12 cellular contexts compared by ENCODE assay signal in genomic region chr16:83925957-83926725, GRCh38. TPM values are rescaled to one million over a fixed set of nuclear protein-coding genes. Genes with fewer than 3 reads are reported as not detected.
A peak's percentile ranks its signal among the peaks of the same experiment; 100 is the strongest.
DNase-seq lines count a peak whose midpoint lies in the region; ATAC-seq and TF ChIP-seq lines count a peak whose summit lies in the region.
"Had no signal": no experiment of that assay in that cellular context is flagged by ENCODE, and none has a peak within 500 bp of the region (broad histone marks: within the 10 kb centered on the region; RNA-seq: fewer than 3 reads in every experiment).

No MANE protein-coding gene starts in this region.

- no peaks in the 10 kb centered on the region for H3K27me3 Mint-ChIP-seq in CD8-positive, alpha-beta T cell (ENCODE audit: low read depth)
- H3K27me3 Mint-ChIP-seq: dendritic cell treated with granulocyte-macrophage colony-stimulating factor and Interleukin-4, amounts not matched to agents 40 ng/mL and 50 ng/mL, for 4 days had no signal

- H3K36me3 Mint-ChIP-seq in CD8-positive, alpha-beta T cell, result peaks cover 16% of the 10 kb centered on the region

- ATAC-seq in PC-3, result no peak
- no peak for ATAC-seq in CD8-positive, alpha-beta T cell

- no peak for TF ChIP-seq CTCF in PC-3 (conservative IDR thresholded peaks at IDR 0.05; ENCODE audit: low read depth, low read length)
- no peak for TF ChIP-seq CTCF in CD8-positive, alpha-beta T cell (IDR thresholded peaks at IDR 0.05)

- POLR2A ChIA-PET in PC-3 (lab: Charles Lee; ENCODE audit: unreplicated experiment), result no interaction called here
- POLR2A ChIA-PET in CD8-positive, alpha-beta T cell (lab: Charles Lee), result no interaction called here

- no peaks in the 10 kb centered on the region for H3F3A ChIP-seq in PC-3 (ENCODE audit: low read length, unreplicated experiment)

- no peaks in the 10 kb centered on the region for H4K20me1 ChIP-seq in PC-3 (ENCODE audit: low read length)

- no peak overlapping the region; the same call in 1 of the 2 replicates for H3K9ac ChIP-seq in PC-3 (ENCODE audit: low read length)
- H3K9ac ChIP-seq in iPS-18a (ENCODE audit: low read length), result no peak overlapping the region
- H3K9ac ChIP-seq: KMS-11 had no signal

- H3K27ac ChIP-seq in ACC112 (ENCODE audit: low read depth, low read length) (no peak overlapping the region), PC-3 (ENCODE audit: low read length) (no peak overlapping the region), iPS-18a (ENCODE audit: low read length) (no peak overlapping the region)
- no peak overlapping the region for H3K27ac ChIP-seq in CD8-positive, alpha-beta T cell (ENCODE audit: low read depth, low read length)
- H3K27ac ChIP-seq: KMS-11, spleen had no signal

- peak overlapping the region; percentile 87 for H3K4me2 ChIP-seq in PC-3 (ENCODE audit: low read length)
- H3K4me2 ChIP-seq: KMS-11 had no signal

- peaks cover 16% of the 10 kb centered on the region for H3K4me1 ChIP-seq in ACC112 (ENCODE audit: control insufficient read depth, insufficient read depth, low read length, unreplicated experiment)
- peaks cover 10% of the 10 kb centered on the region for H3K4me1 ChIP-seq in PC-3 (ENCODE audit: insufficient read depth, low read length)
- peaks cover 12% of the 10 kb centered on the region for H3K4me1 ChIP-seq in iPS-18a (ENCODE audit: control insufficient read depth, low read depth, low read length)
- no peaks in the 10 kb centered on the region for H3K4me1 ChIP-seq in CD8-positive, alpha-beta T cell (ENCODE audit: insufficient read depth, low read length)
- H3K4me1 ChIP-seq: left lung had no signal

- H3K9me2 ChIP-seq in PC-3 (replicated peaks; ENCODE audit: low read length), result no peaks in the 10 kb centered on the region

- DNase-seq in PC-3, result no peak
- no peak for DNase-seq in stimulated activated CD4-positive, alpha-beta T cell treated with anti-CD3 and anti-CD28 coated beads, Interleukin-4, amount 100 ng/mL, for 24 hours
- no peak for DNase-seq in CD8-positive, alpha-beta T cell
- DNase-seq in anterior cingulate cortex (lab: John Stamatoyannopoulos, UW), result no peak

- H3K27me3 ChIP-seq in ACC112 (ENCODE audit: insufficient read depth, low read length) (no peaks in the 10 kb centered on the region), PC-3 (ENCODE audit: low read length) (no peaks in the 10 kb centered on the region), iPS-18a (ENCODE audit: control insufficient read depth, insufficient read depth, low read length) (no peaks in the 10 kb centered on the region)
- no peaks in the 10 kb centered on the region for H3K27me3 ChIP-seq in CD8-positive, alpha-beta T cell (ENCODE audit: insufficient read depth, low read length)
- H3K27me3 ChIP-seq: foreskin keratinocyte, left lung, spleen, transverse colon had no signal

- H3K4me3 ChIP-seq in ACC112 (ENCODE audit: low read depth, low read length) (peak overlapping the region; percentile 23; the same call in 1 of the 2 replicates), PC-3 (ENCODE audit: low read length) (peak overlapping the region; percentile 70), iPS-18a (ENCODE audit: low read length) (peak overlapping the region; percentile 50)
- no peak overlapping the region for H3K4me3 ChIP-seq in CD8-positive, alpha-beta T cell (ENCODE audit: low read depth, low read length)
- H3K4me3 ChIP-seq: left lung, spleen had no signal

- CTCF ChIA-PET in PC-3 (lab: Charles Lee), result interaction anchor here (1.0 kb wide), 1 partner anchor 27 kb away, joined by 7 read pairs; the partner anchor contains the start of gene OSGIN1
- CTCF ChIA-PET in CD8-positive, alpha-beta T cell (lab: Charles Lee), result interaction anchor here (0.6 to 2.2 kb wide), 13 partner anchors 11 to 249 kb away, joined by 3 to 12 read pairs (median 4); partner anchors contain the start of gene MBTPS1

- no peak overlapping the region for H2AFZ ChIP-seq in ACC112 (ENCODE audit: low read length, unreplicated experiment)
- H2AFZ ChIP-seq in PC-3 (ENCODE audit: low read length), result peak overlapping the region; percentile 90

- intact Hi-C loops in PC-3 (cut with micrococcal nuclease), result loop anchor here (1.0 kb wide), 1 partner anchor 27 kb away; the partner anchor contains the start of gene OSGIN1
- intact Hi-C loops in CD8-positive, alpha-beta T cell (cut with DNase I, micrococcal nuclease), result loop anchor here in 1 of 2 experiments (5.0 kb wide), 1 partner anchor 99 kb away; no protein-coding TSS in a partner anchor

- H3K4me3 Mint-ChIP-seq in CD8-positive, alpha-beta T cell, result no peak overlapping the region
- H3K4me3 Mint-ChIP-seq: dendritic cell treated with granulocyte-macrophage colony-stimulating factor and Interleukin-4, amounts not matched to agents 40 ng/mL and 50 ng/mL, for 4 days had no signal

- H3K27ac Mint-ChIP-seq in CD8-positive, alpha-beta T cell, result no peak overlapping the region
- H3K27ac Mint-ChIP-seq: dendritic cell treated with granulocyte-macrophage colony-stimulating factor and Interleukin-4, amounts not matched to agents 40 ng/mL and 50 ng/mL, for 4 days had no signal

- BruUV-seq in PC-3 (replicated peaks; lab: Mats Ljungman, UMichigan), result no TSS peak

- H3K9me3 ChIP-seq in PC-3 (ENCODE audit: low read length) (no peaks in the 10 kb centered on the region), iPS-18a (ENCODE audit: control insufficient read depth, low read depth, low read length) (no peaks in the 10 kb centered on the region)
- H3K9me3 ChIP-seq in CD8-positive, alpha-beta T cell (ENCODE audit: low read length), result no peaks in the 10 kb centered on the region
- H3K9me3 ChIP-seq: left lung, spleen, transverse colon had no signal

- H3K36me3 ChIP-seq in ACC112 (ENCODE audit: insufficient read depth, low read length), result no peaks in the 10 kb centered on the region
- no peaks in the 10 kb centered on the region for H3K36me3 ChIP-seq in PC-3 (ENCODE audit: low read depth, low read length)
- no peaks in the 10 kb centered on the region for H3K36me3 ChIP-seq in iPS-18a (ENCODE audit: control insufficient read depth, low read depth, low read length)
- H3K36me3 ChIP-seq in CD8-positive, alpha-beta T cell (ENCODE audit: insufficient read depth, low read length), result no peaks in the 10 kb centered on the region
- H3K36me3 ChIP-seq: transverse colon had no signal

- H3K4me1 Mint-ChIP-seq in CD8-positive, alpha-beta T cell (ENCODE audit: low read depth), result peaks cover 4% of the 10 kb centered on the region

- H3K79me2 ChIP-seq in ACC112 (ENCODE audit: control insufficient read depth, insufficient read depth, low read length, unreplicated experiment), result no peaks in the 10 kb centered on the region
- no peaks in the 10 kb centered on the region for H3K79me2 ChIP-seq in PC-3 (ENCODE audit: low read length)

- no peaks in the 10 kb centered on the region for H3K9me3 Mint-ChIP-seq in CD8-positive, alpha-beta T cell
- H3K9me3 Mint-ChIP-seq: dendritic cell treated with granulocyte-macrophage colony-stimulating factor and Interleukin-4, amounts not matched to agents 40 ng/mL and 50 ng/mL, for 4 days had no signal

RNA-seq across cellular contexts. Expression of gene OSGIN1, which starts 26.9 kb away (rescaled TPM):
- total RNA-seq in PC-3 (2014; rRNA removed), result 6.6 and 9.8 TPM in 2 replicates
- total RNA-seq in CD8-positive, alpha-beta T cell, result 1 to 10 TPM in 1 of 2 experiments, under 1 TPM in 1; 0.84 to 1.0 TPM

RNA-seq across cellular contexts. Expression of gene MLYCD, which starts 27.2 kb away (rescaled TPM):
- 0.95 and 1.2 TPM in 2 replicates for total RNA-seq in PC-3 (2014; rRNA removed)
- 1 to 10 TPM; 2.9 to 4.0 TPM for total RNA-seq in CD8-positive, alpha-beta T cell

RNA-seq across cellular contexts. Expression of gene NECAB2, which starts 41.9 kb away (rescaled TPM):
- 0.22 and 2.0 TPM in 2 replicates for total RNA-seq in PC-3 (2014; rRNA removed)
- not detected for total RNA-seq in CD8-positive, alpha-beta T cell
- total RNA-seq: foreskin keratinocyte had no signal
